23 cellular contexts compared by ENCODE assay signal in the genomic region with DNA sequence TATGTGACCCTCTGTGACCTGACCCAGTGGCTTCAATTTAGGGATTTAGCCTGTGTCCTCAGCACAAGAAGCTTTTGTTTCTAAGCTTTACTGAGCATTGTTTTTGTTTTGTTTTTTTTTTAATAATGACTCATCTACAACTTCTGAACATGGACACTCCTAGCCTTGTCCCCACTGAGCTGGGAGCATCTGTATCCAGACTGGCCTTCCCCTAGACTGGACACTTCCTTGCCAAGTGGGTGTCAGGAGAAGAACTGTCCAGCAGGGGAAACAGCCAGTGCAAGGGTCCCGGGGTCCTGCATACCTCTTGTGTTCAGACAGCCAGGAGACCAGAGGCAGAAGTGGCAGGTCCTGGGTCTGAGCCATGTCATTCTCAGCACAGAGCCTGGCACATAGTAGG.
"Had no signal": no experiment of that assay in that cellular context is flagged by ENCODE, and none has a peak within 500 bp of the region (broad histone marks: within the 10 kb centered on the region; RNA-seq: fewer than 3 reads in every experiment).

No MANE protein-coding gene starts in this region.

- ATAC-seq: esophagus mucosa; gastrocnemius medialis; heart right ventricle; naive thymus-derived CD4-positive, alpha-beta T cell; stimulated activated effector memory CD8-positive, alpha-beta T cell treated with anti-CD3 and anti-CD28 coated beads, Interleukin-12 subunit alpha, Interleukin-12 subunit beta, amount 100 ng/mL, for 72 hours; stimulated activated naive CD8-positive, alpha-beta T cell treated with anti-CD3 and anti-CD28 coated beads, Interleukin-15, Interleukin-2, amounts not matched to agents 100 U/mL and 50 U/mL, for 24 hours; upper lobe of right lung had no signal

- H3K4me1 ChIP-seq: gastrocnemius medialis, heart right ventricle, right atrium auricular region, suprapubic skin, tibial nerve, upper lobe of right lung had no signal

- H3K4me2 ChIP-seq: smooth muscle cell had no signal

- H3K4me3 ChIP-seq: dorsolateral prefrontal cortex, gastrocnemius medialis, heart right ventricle, right atrium auricular region, smooth muscle cell, suprapubic skin, tibial nerve, upper lobe of right lung, vagina had no signal

- H3K36me3 ChIP-seq: gastrocnemius medialis, heart right ventricle, neutrophil, right atrium auricular region, suprapubic skin, tibial nerve, upper lobe of right lung, vagina had no signal

- H3K27ac ChIP-seq: dorsolateral prefrontal cortex, gastrocnemius medialis, heart right ventricle, neutrophil, right atrium auricular region, suprapubic skin, tibial nerve, upper lobe of right lung, vagina had no signal

- H3K9me3 ChIP-seq: gastrocnemius medialis, heart right ventricle, neutrophil, right atrium auricular region, suprapubic skin, upper lobe of right lung, vagina had no signal

- DNase-seq: cortex of kidney; dorsolateral prefrontal cortex; effector CD8-positive, alpha-beta T cell; gastrocnemius medialis; heart right ventricle; hypothalamus; kidney glomerular epithelial cell; mesendoderm; naive thymus-derived CD4-positive, alpha-beta T cell; stimulated activated CD4-positive, alpha-beta T cell treated with anti-CD3 and anti-CD28 coated beads, Interleukin-4, amount 100 ng/mL, for 1 hour; stimulated activated CD8-positive, alpha-beta memory T cell treated with anti-CD3 and anti-CD28 coated beads, Interleukin-4, amount 100 ng/mL, for 48 hours; stimulated activated naive CD8-positive, alpha-beta T cell treated with anti-CD3 and anti-CD28 coated beads, Interleukin-15, Interleukin-2, amounts not matched to agents 100 U/mL and 50 U/mL, for 24 hours; upper lobe of right lung had no signal

- FAIRE-seq: endometrium, islet of Langerhans had no signal

- H3K27me3 ChIP-seq: right atrium auricular region, tibial nerve, upper lobe of right lung, vagina had no signal
